Comparison of ENCODE assay signal across 12 cellular contexts in genomic region chr9:99353408-99353807, GRCh38.
DNase-seq lines count a peak whose midpoint lies in the region; ATAC-seq and TF ChIP-seq lines count a peak whose summit lies in the region.
"Had no signal": no experiment of that assay in that cellular context is flagged by ENCODE, and none has a peak within 500 bp of the region (broad histone marks: within the 10 kb centered on the region; RNA-seq: fewer than 3 reads in every experiment).

No MANE protein-coding gene starts in this region.

- peak overlapping the region; percentile 98; the same call in 1 of the 2 replicates for H2AK5ac ChIP-seq in IMR-90 (ENCODE audit: low read depth, low read length)

- POLR2A ChIA-PET in IMR-90 (lab: Charles Lee; ENCODE audit: unreplicated experiment) = interaction anchor here (0.6 kb wide), 1 partner anchor 1074 kb away, joined by 5 read pairs; the partner anchor contains the start of gene MSANTD3

- H2BK120ac ChIP-seq in IMR-90 (ENCODE audit: low read depth, low read length) = peak overlapping the region; percentile 96

- intact Hi-C loops in IMR-90 (cut with micrococcal nuclease) (no loop called here), aorta (cut with DNase I) (no loop called here)

- H3K27me3 ChIP-seq in IMR-90 (ENCODE audit: control insufficient read depth, insufficient read depth, low read length) (no peaks in the 10 kb centered on the region), aorta (ENCODE audit: control insufficient read depth in 1 of 2, insufficient read depth in 2 of 2, low read length in 1 of 2) (no peaks in the 10 kb centered on the region), smooth muscle cell (ENCODE audit: low read depth) (no peaks in the 10 kb centered on the region)
- H3K27me3 ChIP-seq: neutrophil had no signal

- H3K36me3 ChIP-seq in IMR-90 (ENCODE audit: control insufficient read depth, insufficient read depth, low read length) (no peaks in the 10 kb centered on the region), aorta (ENCODE audit: control insufficient read depth in 1 of 2, insufficient read depth in 2 of 2, low read length in 1 of 2) (no peaks in the 10 kb centered on the region), smooth muscle cell (ENCODE audit: low read depth) (no peaks in the 10 kb centered on the region)
- H3K36me3 ChIP-seq: neutrophil had no signal

- H3K27ac ChIP-seq in IMR-90 (ENCODE audit: insufficient read depth, low read length) = peak overlapping the region; percentile 51; the same call in 1 of the 2 replicates
- H3K27ac ChIP-seq in aorta (ENCODE audit: low read depth in 1 of 2, low read length in 2 of 2) = no peak overlapping the region
- H3K27ac ChIP-seq in smooth muscle cell (ENCODE audit: low read depth) = no peak overlapping the region
- H3K27ac ChIP-seq: neutrophil had no signal

- dilution Hi-C loops in IMR-90 (cut with HindIII; ENCODE audit: low sequenced_read_pairs, unreplicated experiment) = no loop called here

- peak overlapping the region; percentile 93; the same call in 1 of the 2 replicates for H4K91ac ChIP-seq in IMR-90 (ENCODE audit: insufficient read depth, low read depth, low read length)

- H3K4me1 ChIP-seq in IMR-90 (ENCODE audit: control insufficient read depth, insufficient read depth, low read length) (peaks cover 15% of the 10 kb centered on the region), aorta (ENCODE audit: control insufficient read depth in 1 of 2, insufficient read depth in 2 of 2, low read length in 2 of 2) (no peaks in the 10 kb centered on the region), smooth muscle cell (ENCODE audit: low read depth) (no peaks in the 10 kb centered on the region)

- no peaks in the 10 kb centered on the region for H3F3A ChIP-seq in smooth muscle cell (ENCODE audit: low read depth)

- H3K9ac ChIP-seq in IMR-90 (ENCODE audit: low read depth, low read length) (no peak overlapping the region), smooth muscle cell (ENCODE audit: low read depth) (no peak overlapping the region)

- H3K14ac ChIP-seq in IMR-90 (replicated peaks; ENCODE audit: low read depth, low read length) = peak overlapping the region; percentile 11; the same call in 1 of the 2 replicates

- no peak overlapping the region; the same call in 1 of the 2 replicates for H3K23ac ChIP-seq in IMR-90 (ENCODE audit: low read depth, low read length)

- TF ChIP-seq RAD21 in IMR-90 (IDR thresholded peaks at IDR 0.05; ENCODE audit: low read length) = no peak

- peak; percentile 98 for DNase-seq in IMR-90
- peak; percentile 97 for DNase-seq in choroid plexus epithelial cell (ENCODE audit: low read depth)
- peak; percentile 62 for DNase-seq in mesenteric fat pad (ENCODE audit: low spot score)
- DNase-seq in aorta = peak in 1 of 2 donors; percentile 73
- no peak for DNase-seq in smooth muscle cell (lab: John Stamatoyannopoulos, UW; ENCODE audit: unreplicated experiment)
- no peak for DNase-seq in NCI-H1930 (lab: John Stamatoyannopoulos, UW)
- DNase-seq in SKM-1 treated with dmso at 0.1 percent for 144 hours (lab: John Stamatoyannopoulos, UW; ENCODE audit: unreplicated experiment) = no peak
- DNase-seq: activated gamma-delta T cell, DMS153, Karpas-422, left colon had no signal

- no peak overlapping the region for H4K5ac ChIP-seq in IMR-90 (ENCODE audit: low read depth, low read length)

- H3K56ac ChIP-seq in IMR-90 (ENCODE audit: extremely low read depth, insufficient read depth, low read length) = 0 out of 2 replicates have a peak overlapping the region, but pooled peaks have one; percentile 28

- no peak for TF ChIP-seq POLR2A in IMR-90 (IDR thresholded peaks at IDR 0.05; ENCODE audit: low read depth, low read length)

- H3K79me1 ChIP-seq in IMR-90 (ENCODE audit: low read depth in 1 of 2, low read length in 2 of 2) = no peaks in the 10 kb centered on the region; a peak in 1 of 4 replicates

- H3K4me2 ChIP-seq in IMR-90 (ENCODE audit: low read depth, low read length) = peak overlapping the region; percentile 19; the same call in 1 of the 2 replicates
- H3K4me2 ChIP-seq in smooth muscle cell = no peak overlapping the region

- peak overlapping the region; percentile 95 for H2BK20ac ChIP-seq in IMR-90 (ENCODE audit: low read depth, low read length)

- peaks cover 6% of the 10 kb centered on the region for H3K9me1 ChIP-seq in IMR-90 (ENCODE audit: insufficient read depth, low read length)

- H3K9me3 ChIP-seq in IMR-90 (ENCODE audit: control insufficient read depth, insufficient read depth, low read length) (no peaks in the 10 kb centered on the region), aorta (ENCODE audit: control insufficient read depth, low read length) (no peaks in the 10 kb centered on the region), smooth muscle cell (replicated peaks; ENCODE audit: low read depth) (no peaks in the 10 kb centered on the region)
- H3K9me3 ChIP-seq: neutrophil had no signal

- H3K4ac ChIP-seq in IMR-90 (ENCODE audit: low read depth, low read length) = peak overlapping the region; percentile 99

- H2AK9ac ChIP-seq in IMR-90 (replicated peaks; ENCODE audit: low read depth, low read length, poor library complexity) = peak overlapping the region; percentile 88

- in situ Hi-C loops in IMR-90 (cut with MboI; ENCODE audit: low sequenced_read_pairs) = no loop called here

- H2BK15ac ChIP-seq in IMR-90 (ENCODE audit: low read depth, low read length) = peak overlapping the region; percentile 93; the same call in 2 of the 3 replicates

- no peaks in the 10 kb centered on the region for H3K79me2 ChIP-seq in smooth muscle cell (ENCODE audit: low read depth)

- ATAC-seq in IMR-90 (ENCODE audit: low read depth) (peak; percentile 86), aorta (ENCODE audit: low FRiP score) (peak; percentile 72)
- ATAC-seq: left colon had no signal

- CTCF ChIA-PET in IMR-90 (lab: Yijun Ruan, JAX) = no interaction called here

- no CpG with 5 or more reads among the region's 5 CpGs for WGBS in IMR-90 (ENCODE audit: extremely low coverage in 2 of 2, insufficient read length in 1 of 2), 2 experiments
- 50 to 59% methylated on average over 5 of the region's 5 CpGs for WGBS in aorta, 2 donors
- WGBS in smooth muscle cell (ENCODE audit: low lambda C conversion rate) = 64% methylated on average over 5 of the region's 5 CpGs

- no peak for TF ChIP-seq CTCF in IMR-90 (conservative IDR thresholded peaks at IDR 0.05; ENCODE audit: low read depth, low read length)
- TF ChIP-seq CTCF in choroid plexus epithelial cell (conservative IDR thresholded peaks at IDR 0.05; ENCODE audit: low read depth, low read length) = no peak
- no peak for TF ChIP-seq CTCF in smooth muscle cell (IDR thresholded peaks at IDR 0.05; ENCODE audit: borderline replicate concordance, insufficient read depth, poor library complexity, severe bottlenecking)

- no peak overlapping the region for H3K4me3 ChIP-seq in IMR-90 (ENCODE audit: insufficient read depth, low read depth, low read length)
- H3K4me3 ChIP-seq in choroid plexus epithelial cell (ENCODE audit: low read depth, low read length) = no peak overlapping the region
- no peak overlapping the region for H3K4me3 ChIP-seq in aorta (ENCODE audit: low read length in 2 of 2)
- no peak overlapping the region for H3K4me3 ChIP-seq in smooth muscle cell

- H2BK5ac ChIP-seq in IMR-90 (ENCODE audit: low read depth, low read length, poor library complexity, severe bottlenecking) = peak overlapping the region; percentile 28

- H3K18ac ChIP-seq in IMR-90 (ENCODE audit: low read depth, low read length) = peak overlapping the region; percentile 15; the same call in 1 of the 2 replicates

- H4K20me1 ChIP-seq in IMR-90 (ENCODE audit: insufficient read depth, low read length) = no peaks in the 10 kb centered on the region
- H4K20me1 ChIP-seq in smooth muscle cell (ENCODE audit: low read depth) = no peaks in the 10 kb centered on the region

- peak overlapping the region in 1 of 2 experiments; percentile 76; a peak in 2 of 4 replicates for H4K8ac ChIP-seq in IMR-90 (ENCODE audit: low read depth in 2 of 2, low read length in 2 of 2)

- H2AFZ ChIP-seq in IMR-90 (replicated peaks; ENCODE audit: low read length, poor library complexity) (peak overlapping the region; percentile 1), smooth muscle cell (ENCODE audit: low read depth) (no peak overlapping the region)

- no TSS peak for BruUV-seq in IMR-90 (replicated peaks; lab: Mats Ljungman, UMichigan)

TF ChIP-seq in IMR-90, 13 proteins besides CTCF, POLR2A, EP300 and RAD21:
- TF ChIP-seq RCOR1 (IDR thresholded peaks at IDR 0.05; ENCODE audit: insufficient replicate concordance, low read length) (peak; percentile 89), MXI1 (IDR thresholded peaks at IDR 0.05; ENCODE audit: borderline replicate concordance, low read depth, low read length) (no peak), CEBPB (IDR thresholded peaks at IDR 0.05; ENCODE audit: low read depth, low read length) (peak; percentile 99), SMC3 (IDR thresholded peaks at IDR 0.05; ENCODE audit: low read depth, low read length) (0 out of 2 replicates have a peak, but pooled peaks have one; percentile 12), BHLHE40 (IDR thresholded peaks at IDR 0.05; ENCODE audit: low read depth, low read length) (peak; percentile 88), NFE2L2 (IDR thresholded peaks at IDR 0.05; ENCODE audit: low read depth, low read length) (no peak), CHD1 (IDR thresholded peaks at IDR 0.05; ENCODE audit: low read depth, low read length) (no peak), FOS (IDR thresholded peaks at IDR 0.05; ENCODE audit: low read depth, low read length) (peak; percentile 95)

Comparison
In these comparisons a context has a peak if more than half of its experiments do, and no peak if none do; other contexts are left out.
1. DNase-seq: peak in IMR-90 (single experiment), choroid plexus epithelial cell (single experiment) and mesenteric fat pad (single experiment); none in smooth muscle cell (single experiment), NCI-H1930 (0 of 2) and SKM-1 treated with dmso at 0.1 percent for 144 hours (single experiment).